ENCODE assay signal across 26 cellular contexts in genomic region chr4:147539959-147540358, GRCh38. TPM values are rescaled to one million over a fixed set of nuclear protein-coding genes. Genes with fewer than 3 reads are reported as not detected.
DNase-seq lines count a peak whose midpoint lies in the region; FAIRE-seq and TF ChIP-seq lines count a peak whose summit lies in the region.
"Had no signal": no experiment of that assay in that cellular context is flagged by ENCODE, and none has a peak within 500 bp of the region (broad histone marks: within the 10 kb centered on the region; RNA-seq: fewer than 3 reads in every experiment).

No MANE protein-coding gene starts in this region.

- H3K4me1 Mint-ChIP-seq in mesothelial cell of epicardium = peaks cover 27% of the 10 kb centered on the region
- H3K4me1 Mint-ChIP-seq: CD4-positive, CD25-positive, alpha-beta regulatory T cell; CD8-positive, alpha-beta memory T cell had no signal

- peak overlapping the region; percentile 41 for H3K27ac Mint-ChIP-seq in mesothelial cell of epicardium
- H3K27ac Mint-ChIP-seq: CD4-positive, CD25-positive, alpha-beta regulatory T cell; CD8-positive, alpha-beta memory T cell; HFFc6 had no signal

- no peaks in the 10 kb centered on the region for H3K9me3 Mint-ChIP-seq in mesothelial cell of epicardium
- H3K9me3 Mint-ChIP-seq: CD8-positive, alpha-beta memory T cell; HFFc6 had no signal

- peak overlapping the region; percentile 80 for H3K4me2 ChIP-seq in GM23248 (ENCODE audit: unreplicated experiment)
- peak overlapping the region; percentile 7; the same call in 1 of the 2 replicates for H3K4me2 ChIP-seq in MM.1S (ENCODE audit: low read depth, low read length)

- peaks cover 14% of the 10 kb centered on the region; the same call in 1 of the 2 replicates for H3K4me1 ChIP-seq in GM23248 (ENCODE audit: insufficient read depth)
- H3K4me1 ChIP-seq in MM.1S (ENCODE audit: low read length) = no peaks in the 10 kb centered on the region
- peaks cover 0 to 3% of the 10 kb centered on the region in 2 donors for H3K4me1 ChIP-seq in ascending aorta
- H3K4me1 ChIP-seq in kidney (ENCODE audit: control insufficient read depth in 1 of 2, insufficient read depth in 1 of 2, low read depth in 1 of 2, low read length in 2 of 2) = no peaks in the 10 kb centered on the region

- 41 to 48% methylated on average over 4 of the region's 4 CpGs for WGBS in GM23248 (ENCODE audit: low coverage in 1 of 2, low lambda C conversion rate in 2 of 2, missing lambda C conversion rate in 2 of 2), 2 experiments

- H4K20me1 ChIP-seq in GM23248 (ENCODE audit: insufficient read depth) (no peaks in the 10 kb centered on the region), MM.1S (ENCODE audit: insufficient read depth, low read length) (no peaks in the 10 kb centered on the region)

- H3K36me3 ChIP-seq in GM23248 (ENCODE audit: low read depth) = no peaks in the 10 kb centered on the region
- H3K36me3 ChIP-seq in MM.1S (replicated peaks; ENCODE audit: insufficient read depth, low read length) = no peaks in the 10 kb centered on the region
- H3K36me3 ChIP-seq in ascending aorta = peaks cover 0 to 4% of the 10 kb centered on the region in 2 donors
- H3K36me3 ChIP-seq in kidney (ENCODE audit: control insufficient read depth in 1 of 2, insufficient read depth in 2 of 2, low read length in 2 of 2) = no peaks in the 10 kb centered on the region

- no peak for FAIRE-seq in kidney (lab: Jason Lieb, UNC)
- FAIRE-seq: A204.1, GM12892, GM18507 had no signal

- H3K79me2 ChIP-seq in GM23248 (ENCODE audit: insufficient read depth) = no peaks in the 10 kb centered on the region
- H3K79me2 ChIP-seq in MM.1S (ENCODE audit: low read length) = no peaks in the 10 kb centered on the region

- no peaks in the 10 kb centered on the region for H3K27me3 Mint-ChIP-seq in mesothelial cell of epicardium (ENCODE audit: low read depth)

- H3K4me3 ChIP-seq in GM23248 = peak overlapping the region; percentile 52
- no peak overlapping the region for H3K4me3 ChIP-seq in MM.1S (ENCODE audit: low read length)
- no peak overlapping the region for H3K4me3 ChIP-seq in ascending aorta
- H3K4me3 ChIP-seq in kidney (ENCODE audit: low read length in 2 of 2) = no peak overlapping the region

- no peaks in the 10 kb centered on the region for H3F3A ChIP-seq in GM23248 (ENCODE audit: insufficient read depth)
- H3F3A ChIP-seq in MM.1S (ENCODE audit: insufficient read depth, low read length) = no peaks in the 10 kb centered on the region

- no peaks in the 10 kb centered on the region for H3K27me3 ChIP-seq in GM23248 (replicated peaks; ENCODE audit: insufficient read depth)
- no peaks in the 10 kb centered on the region for H3K27me3 ChIP-seq in MM.1S (replicated peaks; ENCODE audit: insufficient read depth, low read length)
- H3K27me3 ChIP-seq in ascending aorta = no peaks in the 10 kb centered on the region
- H3K27me3 ChIP-seq: BE2C had no signal

- in situ Hi-C loops in GM23248 (cut with MboI) = no loop called here

- H3K9ac ChIP-seq in GM23248 (0 out of 2 replicates have a peak overlapping the region, but pooled peaks have one; percentile 20), MM.1S (ENCODE audit: low read length) (no peak overlapping the region), kidney (ENCODE audit: low read length in 2 of 2) (no peak overlapping the region)

- H3K4me3 Mint-ChIP-seq in mesothelial cell of epicardium = no peak overlapping the region
- H3K4me3 Mint-ChIP-seq: CD4-positive, CD25-positive, alpha-beta regulatory T cell; CD8-positive, alpha-beta memory T cell; HFFc6 had no signal

- peaks cover 52% of the 10 kb centered on the region for H3K36me3 Mint-ChIP-seq in mesothelial cell of epicardium
- H3K36me3 Mint-ChIP-seq: CD4-positive, CD25-positive, alpha-beta regulatory T cell; CD8-positive, alpha-beta memory T cell had no signal

- H3K9me3 ChIP-seq in GM23248 (ENCODE audit: low read depth) (no peaks in the 10 kb centered on the region), MM.1S (replicated peaks; ENCODE audit: insufficient read depth, low read length) (no peaks in the 10 kb centered on the region), ascending aorta (no peaks in the 10 kb centered on the region), kidney (ENCODE audit: control insufficient read depth in 1 of 2, low read length in 2 of 2) (no peaks in the 10 kb centered on the region)
- H3K9me3 ChIP-seq: BE2C had no signal

- H3K9me2 ChIP-seq in GM23248 (ENCODE audit: insufficient read depth) (no peaks in the 10 kb centered on the region), MM.1S (replicated peaks; ENCODE audit: insufficient read depth, low read length) (no peaks in the 10 kb centered on the region)

- H3K27ac ChIP-seq in GM23248 (no peak overlapping the region), MM.1S (ENCODE audit: low read length) (no peak overlapping the region), ascending aorta (no peak overlapping the region), kidney (ENCODE audit: low read depth in 2 of 2, low read length in 2 of 2) (no peak overlapping the region)
- H3K27ac ChIP-seq: HL-60 had no signal

- H2AFZ ChIP-seq in GM23248 = peak overlapping the region; percentile 69
- no peak overlapping the region for H2AFZ ChIP-seq in MM.1S (ENCODE audit: low read length)

- intact Hi-C loops in ascending aorta (cut with DNase I) (no loop called here), kidney (cut with DNase I) (loop anchor here (10.0 kb wide), 1 partner anchor 45 kb away; no protein-coding TSS in a partner anchor)

- DNase-seq in GM23248 (peak; percentile 33), MM.1S (peak; percentile 46), RPMI8226 (peak; percentile 57), mesothelial cell of epicardium (ENCODE audit: low spot score in 2 of 2, unreplicated experiment in 2 of 2) (no peak), ascending aorta (ENCODE audit: low spot score in 2 of 2) (no peak), NCI-H2171 treated with DMSO at 0.1 percent for 48 hours (lab: John Stamatoyannopoulos, UW) (no peak), kidney (no peak), NCI-H82 treated with DMSO at 0.1 percent for 48 hours (lab: John Stamatoyannopoulos, UW; ENCODE audit: unreplicated experiment) (no peak)
- DNase-seq: ACHN; BE2C; C1 segment of cervical spinal cord; CD4-positive, CD25-positive, alpha-beta regulatory T cell; CD8-positive, alpha-beta memory T cell; COR-L47; DMS 273 treated with DMSO at 0.1 percent for 48 hours; DMS53; DND-41; EL; GOT3; H7; HFFc6 had no signal

- TF ChIP-seq CTCF in MM.1S (IDR thresholded peaks at IDR 0.05; ENCODE audit: low read length) (no peak), mesothelial cell of epicardium (IDR thresholded peaks at IDR 0.05; ENCODE audit: unreplicated experiment) (no peak), ascending aorta (IDR thresholded peaks at IDR 0.05) (no peak), kidney (IDR thresholded peaks at IDR 0.05; ENCODE audit: borderline replicate concordance, extremely low read depth, insufficient read depth) (no peak)

RNA-seq across cellular contexts. Expression of gene EDNRA, which starts 59.1 kb away (rescaled TPM):
- 0.63 and 0.86 TPM in 2 replicates for total RNA-seq in GM23248 (2014; rRNA removed; shearing (Covaris generic))
- polyA plus RNA-seq in GM23248 (2016; fragmentation: Nextera tagmentation; extraction: Ambion mirVana) (0.48 and 0.68 TPM in 2 replicates), kidney (ENCODE audit: insufficient read depth, low read depth, low replicate concordance) (3.2 TPM)
- total RNA-seq in mesothelial cell of epicardium (135 to 140 TPM (median 135 TPM) in 3 replicates), ascending aorta (31.4 TPM), kidney (8.1 TPM)
- total RNA-seq: CD4-positive, CD25-positive, alpha-beta regulatory T cell; CD8-positive, alpha-beta memory T cell; G401 had no signal
- polyA plus RNA-seq: CD4-positive, CD25-positive, alpha-beta regulatory T cell; CD8-positive, alpha-beta memory T cell had no signal

Comparison
In these comparisons a context has a peak if more than half of its experiments do, and no peak if none do; other contexts are left out.
1. DNase-seq: peak in GM23248 (single experiment), MM.1S (single experiment) and RPMI8226 (single experiment); none in mesothelial cell of epicardium (0 of 2), ascending aorta (0 of 2), NCI-H2171 treated with DMSO at 0.1 percent for 48 hours (single experiment), kidney (single experiment) and NCI-H82 treated with DMSO at 0.1 percent for 48 hours (single experiment).